1 cellular context compared by ENCODE assay signal in the genomic region with DNA sequence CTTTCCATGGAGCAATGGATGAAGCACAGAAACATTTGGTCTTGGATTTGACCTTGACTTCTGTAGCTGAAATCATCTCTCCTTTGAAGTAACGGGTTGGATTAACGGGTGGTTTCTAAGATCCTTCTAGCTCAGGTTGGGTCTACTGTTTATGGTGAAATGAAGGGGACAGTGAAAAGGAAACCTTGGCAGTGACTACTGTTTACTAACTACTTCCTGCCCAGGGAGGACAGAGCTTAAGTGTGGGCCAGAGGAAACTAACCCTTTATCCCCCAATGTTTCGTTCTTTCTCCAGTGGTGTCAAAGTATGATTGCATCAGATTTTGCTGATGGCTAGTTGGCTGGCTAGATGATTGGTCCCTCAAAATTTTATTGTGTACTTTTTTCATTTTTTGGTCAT.
TF ChIP-seq lines count a peak whose summit lies in the region.

No MANE protein-coding gene starts in this region.

TF ChIP-seq in liver, 16 proteins besides CTCF, POLR2A, EP300 and RAD21:
- TF ChIP-seq GABPA (IDR thresholded peaks at IDR 0.05 in 1 of 2, conservative IDR thresholded peaks at IDR 0.05 in 1 of 2) (peak in 1 of 2 donors; percentile 39), EGR1 (IDR thresholded peaks at IDR 0.05; ENCODE audit: low read depth in 2 of 2) (no peak), HNF4G (IDR thresholded peaks at IDR 0.05) (no peak), HNF4A (conservative IDR thresholded peaks at IDR 0.05) (peak in 1 of 2 donors; percentile 9), RXRA (IDR thresholded peaks at IDR 0.05) (peak in 1 of 2 donors; percentile 6), NR2F2 (IDR thresholded peaks at IDR 0.05) (no peak), FOXA1 (IDR thresholded peaks at IDR 0.05) (no peak), TAF1 (conservative IDR thresholded peaks at IDR 0.05) (no peak), SP1 (IDR thresholded peaks at IDR 0.05) (peak; percentile 23), FOXA2 (IDR thresholded peaks at IDR 0.05) (no peak), YY1 (IDR thresholded peaks at IDR 0.05) (peak; percentile 10)
- TF ChIP-seq, protein P1, sequence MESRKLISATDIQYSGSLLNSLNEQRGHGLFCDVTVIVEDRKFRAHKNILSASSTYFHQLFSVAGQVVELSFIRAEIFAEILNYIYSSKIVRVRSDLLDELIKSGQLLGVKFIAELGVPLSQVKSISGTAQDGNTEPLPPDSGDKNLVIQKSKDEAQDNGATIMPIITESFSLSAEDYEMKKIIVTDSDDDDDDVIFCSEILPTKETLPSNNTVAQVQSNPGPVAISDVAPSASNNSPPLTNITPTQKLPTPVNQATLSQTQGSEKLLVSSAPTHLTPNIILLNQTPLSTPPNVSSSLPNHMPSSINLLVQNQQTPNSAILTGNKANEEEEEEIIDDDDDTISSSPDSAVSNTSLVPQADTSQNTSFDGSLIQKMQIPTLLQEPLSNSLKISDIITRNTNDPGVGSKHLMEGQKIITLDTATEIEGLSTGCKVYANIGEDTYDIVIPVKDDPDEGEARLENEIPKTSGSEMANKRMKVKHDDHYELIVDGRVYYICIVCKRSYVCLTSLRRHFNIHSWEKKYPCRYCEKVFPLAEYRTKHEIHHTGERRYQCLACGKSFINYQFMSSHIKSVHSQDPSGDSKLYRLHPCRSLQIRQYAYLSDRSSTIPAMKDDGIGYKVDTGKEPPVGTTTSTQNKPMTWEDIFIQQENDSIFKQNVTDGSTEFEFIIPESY (IDR thresholded peaks at IDR 0.05): no peak
